ENCODE assay signal across 9 cellular contexts in genomic region chr12:6963741-6964446, GRCh38. TPM values are rescaled to one million over a fixed set of nuclear protein-coding genes. Genes with fewer than 3 reads are reported as not detected.
DNase-seq lines count a peak whose midpoint lies in the region; TF ChIP-seq lines count a peak whose summit lies in the region.
"Had no signal": no experiment of that assay in that cellular context is flagged by ENCODE, and none has a peak within 500 bp of the region (broad histone marks: within the 10 kb centered on the region; RNA-seq: fewer than 3 reads in every experiment).

No MANE protein-coding gene starts in this region.

- intact Hi-C loops in ovary (cut with DNase I) = loop anchor here in 3 of 4 donors (2.0 to 10.0 kb wide), 3 partner anchors 19 to 99 kb away; partner anchors contain the start of genes TPI1 (in 2 of the 3) and C12orf57 (in 1 of the 3)

- TF ChIP-seq CTCF in endodermal cell (conservative IDR thresholded peaks at IDR 0.05) (no peak), ovary (IDR thresholded peaks at IDR 0.05) (no peak)

- H3K36me3 ChIP-seq in ES-I3 (ENCODE audit: insufficient read depth, low read length) (peaks cover 24% of the 10 kb centered on the region), endodermal cell (ENCODE audit: control insufficient read depth, insufficient read depth, low read length) (peaks cover 47% of the 10 kb centered on the region), ovary (no peaks in the 10 kb centered on the region)

- H3K4me3 ChIP-seq in endodermal cell (ENCODE audit: low read length) = no peak overlapping the region
- peak overlapping the region; percentile 14 for H3K4me3 ChIP-seq in ovary

- H3K36me3 Mint-ChIP-seq in endodermal cell (ENCODE audit: low read depth) = peaks cover 56% of the 10 kb centered on the region

- H3K9me3 Mint-ChIP-seq in endodermal cell = no peaks in the 10 kb centered on the region

- H3K9ac ChIP-seq in ES-I3 (ENCODE audit: low read depth, low read length) = peak overlapping the region; percentile 74
- H3K9ac ChIP-seq in endodermal cell (ENCODE audit: extremely low read depth, low read length, poor library complexity, severe bottlenecking) = no peak overlapping the region

- H3K27me3 Mint-ChIP-seq in endodermal cell (ENCODE audit: insufficient read depth) = no peaks in the 10 kb centered on the region

- H3K9me3 ChIP-seq in ES-I3 (ENCODE audit: control insufficient read depth, insufficient read depth, low read length) = no peaks in the 10 kb centered on the region
- H3K9me3 ChIP-seq in endodermal cell (ENCODE audit: control insufficient read depth, low read length) = no peaks in the 10 kb centered on the region
- H3K9me3 ChIP-seq in ovary = no peaks in the 10 kb centered on the region

- 92 to 99% methylated on average over 11 to 18 of the region's 18 CpGs for WGBS in endodermal cell (ENCODE audit: insufficient coverage in 1 of 2, insufficient read length in 1 of 2), 2 experiments
- WGBS in ovary, 3 donors = 69 to 79% (median 71%) methylated on average over 17 to 18 of the region's 18 CpGs

- no peak for TF ChIP-seq EP300 in ovary (IDR thresholded peaks at IDR 0.05)

- peak overlapping the region; percentile 99 for H3K27ac Mint-ChIP-seq in endodermal cell

- H3K4me3 Mint-ChIP-seq in endodermal cell = peak overlapping the region; percentile 98

- peaks cover 56% of the 10 kb centered on the region for H3K4me1 Mint-ChIP-seq in endodermal cell

- DNase-seq in NCI-H2029 treated with DMSO at 0.1 percent for 48 hours (lab: John Stamatoyannopoulos, UW) = peak; percentile 22
- DNase-seq in endodermal cell = peak; percentile 74
- peak in 4 of 5 donors; percentile 44 to 62 (median 52) for DNase-seq in ovary
- DNase-seq in effector CD4-positive, alpha-beta T cell = no peak
- DNase-seq in kidney glomerular epithelial cell (lab: John Stamatoyannopoulos, UW) = no peak
- DNase-seq in cerebellum (ENCODE audit: low spot score) = no peak

- TF ChIP-seq POLR2A in ovary (IDR thresholded peaks at IDR 0.05) = no peak

- no peaks in the 10 kb centered on the region for H3K27me3 ChIP-seq in endodermal cell (ENCODE audit: control insufficient read depth, insufficient read depth, low read length, poor library complexity, severe bottlenecking)
- H3K27me3 ChIP-seq in ovary = no peaks in the 10 kb centered on the region

- H3K4me1 ChIP-seq in ES-I3 (ENCODE audit: insufficient read depth, low read length) = peaks cover 15% of the 10 kb centered on the region; the same call in 1 of the 2 replicates
- H3K4me1 ChIP-seq in endodermal cell (ENCODE audit: control insufficient read depth, insufficient read depth, low read length) = peaks cover 4% of the 10 kb centered on the region
- H3K4me1 ChIP-seq in ovary (ENCODE audit: insufficient read depth) = peaks cover 8% of the 10 kb centered on the region

- H3K27ac ChIP-seq in endodermal cell (ENCODE audit: low read depth, low read length) (peak overlapping the region; percentile 1), ovary (peak overlapping the region in 1 of 2 donors; percentile 67)

RNA-seq across cellular contexts. Expression of gene PHB2, which starts 6.6 kb away (rescaled TPM):
- total RNA-seq in endodermal cell (100 to 1,000 TPM; 260 to 512 TPM), ovary (100 to 1,000 TPM; 220 to 324 (median 269) TPM), cerebellum (74.0 TPM)
- 270 TPM for polyA plus RNA-seq in endodermal cell (2013, experiment 1 of 2)
- polyA plus RNA-seq in endodermal cell (2013, experiment 2 of 2) = 248 TPM
- polyA plus RNA-seq in ovary = 100 to 1,000 TPM; 129 to 285 TPM

RNA-seq across cellular contexts. Expression of gene EMG1, which starts 6.8 kb away (rescaled TPM):
- 100 to 1,000 TPM in 1 of 2 donors, 10 to 100 TPM in 1; 61.1 to 115 TPM for total RNA-seq in endodermal cell
- 29.1 TPM for polyA plus RNA-seq in endodermal cell (2013, experiment 1 of 2)
- polyA plus RNA-seq in endodermal cell (2013, experiment 2 of 2) = 26.7 TPM
- total RNA-seq in ovary = 10 to 100 TPM; 25.6 to 54.7 (median 41.0) TPM
- 10 to 100 TPM; 21.5 to 39.5 TPM for polyA plus RNA-seq in ovary
- 23.3 TPM for total RNA-seq in cerebellum

RNA-seq across cellular contexts. Expression of gene PTPN6, which starts 12.7 kb away (rescaled TPM):
- total RNA-seq in endodermal cell = 10 to 100 TPM; 35.7 to 68.0 TPM
- polyA plus RNA-seq in endodermal cell (2013, experiment 1 of 2) = 6.3 TPM
- polyA plus RNA-seq in endodermal cell (2013, experiment 2 of 2) = 5.6 TPM
- total RNA-seq in ovary = 10 to 100 TPM in 3 of 7 donors, 1 to 10 TPM in 4; 4.6 to 19.8 (median 9.8) TPM
- polyA plus RNA-seq in ovary = 10 to 100 TPM in 1 of 2 donors, 1 to 10 TPM in 1; 6.9 to 25.3 TPM
- 2.9 TPM for total RNA-seq in cerebellum

RNA-seq across cellular contexts. Expression of gene C12orf57, which starts 20.1 kb away (rescaled TPM):
- total RNA-seq in endodermal cell = 100 to 1,000 TPM; 141 to 257 TPM
- polyA plus RNA-seq in endodermal cell (2013, experiment 1 of 2) = 219 TPM
- 218 TPM for polyA plus RNA-seq in endodermal cell (2013, experiment 2 of 2)
- 1,000 to 10,000 TPM in 1 of 7 donors, 100 to 1,000 TPM in 6; 457 to 1,838 (median 633) TPM for total RNA-seq in ovary
- 1,000 to 10,000 TPM in 1 of 2 donors, 10 to 100 TPM in 1; 40.3 to 1,266 TPM for polyA plus RNA-seq in ovary
- 131 TPM for total RNA-seq in cerebellum

RNA-seq across cellular contexts. Expression of gene RNU7-1, which starts 20.3 kb away (rescaled TPM):
- total RNA-seq in endodermal cell (not detected), ovary (not detected), cerebellum (not detected)
- polyA plus RNA-seq in endodermal cell (2013, experiment 1 of 2) = not detected
- polyA plus RNA-seq in endodermal cell (2013, experiment 2 of 2) = not detected
- polyA plus RNA-seq in ovary = not detected
- total RNA-seq: NCI-H460, renal cortical epithelial cell had no signal

Comparison
In these comparisons a context has a peak if more than half of its experiments do, and no peak if none do; other contexts are left out.
1. DNase-seq: peak in NCI-H2029 treated with DMSO at 0.1 percent for 48 hours (single experiment), endodermal cell (single experiment) and ovary (4 of 5); none in effector CD4-positive, alpha-beta T cell (single experiment), kidney glomerular epithelial cell (single experiment) and cerebellum (single experiment).